In the genomic region with DNA sequence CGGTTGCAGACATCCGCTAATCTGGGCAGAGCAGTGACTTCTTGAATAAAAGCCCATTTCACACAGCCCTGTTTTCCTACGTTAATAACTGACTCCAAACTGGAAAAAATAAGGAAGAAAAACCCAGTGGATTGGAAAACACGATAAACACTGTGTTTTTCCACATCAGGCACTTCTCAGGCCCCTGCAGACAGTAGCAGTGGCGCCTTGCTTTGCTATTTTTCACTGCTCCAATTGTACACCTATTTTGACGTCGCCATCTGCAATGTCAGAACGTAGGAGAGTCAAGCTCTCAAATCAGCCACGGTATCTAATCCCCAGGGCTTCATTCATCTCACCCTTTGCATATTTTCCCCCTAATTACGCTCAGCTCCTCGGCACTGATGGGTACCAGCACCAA, we compare ENCODE assay signal across 20 cellular contexts.
DNase-seq lines count a peak whose midpoint lies in the region; ATAC-seq, FAIRE-seq and TF ChIP-seq lines count a peak whose summit lies in the region.
"Had no signal": no experiment of that assay in that cellular context is flagged by ENCODE, and none has a peak within 500 bp of the region (broad histone marks: within the 10 kb centered on the region; RNA-seq: fewer than 3 reads in every experiment).

No MANE protein-coding gene starts in this region.

- H2BK120ac ChIP-seq in IMR-90 (ENCODE audit: low read depth, low read length) = no peak overlapping the region
- no peak overlapping the region for H2BK120ac ChIP-seq in H1 (replicated peaks; ENCODE audit: low read depth, low read length)

- TF ChIP-seq RAD21 in IMR-90 (IDR thresholded peaks at IDR 0.05; ENCODE audit: low read length) (no peak), H1 (IDR thresholded peaks at IDR 0.05 in 1 of 2, conservative IDR thresholded peaks at IDR 0.05 in 1 of 2; ENCODE audit: low read depth in 2 of 2, low read length in 2 of 2) (no peak), neural cell (conservative IDR thresholded peaks at IDR 0.05) (no peak)

- no peak overlapping the region for H2BK20ac ChIP-seq in IMR-90 (ENCODE audit: low read depth, low read length)
- no peak overlapping the region for H2BK20ac ChIP-seq in H1 (ENCODE audit: low read length)

- TF ChIP-seq EP300 in H1 (IDR thresholded peaks at IDR 0.05; ENCODE audit: borderline replicate concordance in 1 of 2, low read depth in 2 of 2, low read length in 2 of 2) (no peak), neural cell (conservative IDR thresholded peaks at IDR 0.05; ENCODE audit: poor library complexity, severe bottlenecking) (no peak)

- H3K9me3 Mint-ChIP-seq in natural killer cell = no peaks in the 10 kb centered on the region

- H2AK5ac ChIP-seq in IMR-90 (ENCODE audit: low read depth, low read length) (no peak overlapping the region), H1 (ENCODE audit: low read depth, low read length) (no peak overlapping the region)

- H3K4ac ChIP-seq in IMR-90 (ENCODE audit: low read depth, low read length) (no peak overlapping the region), H1 (replicated peaks; ENCODE audit: insufficient read length, low read depth, low read length) (no peak overlapping the region)

- BruUV-seq in IMR-90 (replicated peaks; lab: Mats Ljungman, UMichigan) = no TSS peak

- H3K79me1 ChIP-seq in IMR-90 (ENCODE audit: low read depth in 1 of 2, low read length in 2 of 2) (no peaks in the 10 kb centered on the region), H1 (ENCODE audit: low read depth, low read length) (no peaks in the 10 kb centered on the region; the same call in 1 of the 2 replicates)

- no peak overlapping the region for H3K4me3 Mint-ChIP-seq in natural killer cell
- H3K4me3 Mint-ChIP-seq: B cell; CD8-positive, alpha-beta memory T cell; HFFc6 had no signal

- H3K27me3 ChIP-seq in IMR-90 (ENCODE audit: control insufficient read depth, insufficient read depth, low read length) (no peaks in the 10 kb centered on the region), H1 (replicated peaks in 1 of 4; ENCODE audit: control insufficient read depth in 3 of 4, extremely low read depth in 1 of 4, insufficient read depth in 3 of 4, low read length in 3 of 4) (no peaks in the 10 kb centered on the region), neural cell (ENCODE audit: insufficient read depth, low read depth, low read length) (no peaks in the 10 kb centered on the region)
- H3K27me3 ChIP-seq: BLaER1 treated with 17β-estradiol and CSF1 and Interleukin-3, amounts not matched to agents 10 nM and 100 nM had no signal

- H3K18ac ChIP-seq in IMR-90 (ENCODE audit: low read depth, low read length) (no peak overlapping the region), H1 (ENCODE audit: extremely low read depth, low read length) (no peak overlapping the region)

- peaks cover 19% of the 10 kb centered on the region for H3K36me3 Mint-ChIP-seq in natural killer cell

- H3K4me1 Mint-ChIP-seq in natural killer cell = peaks cover 16 to 17% of the 10 kb centered on the region in 2 donors
- H3K4me1 Mint-ChIP-seq: IgD-negative memory B cell had no signal

- DNase-seq in IMR-90 (no peak), H1 (ENCODE audit: low read depth in 1 of 2, low spot score in 2 of 2) (no peak), natural killer cell (no peak), GM03348 (ENCODE audit: low spot score) (no peak), DMS153 (lab: John Stamatoyannopoulos, UW) (no peak)
- DNase-seq: CD8-positive, alpha-beta memory T cell; COR-L47; DMS 273 treated with DMSO at 0.1 percent for 48 hours; GM23248; HFFc6 had no signal

- ATAC-seq in IMR-90 (ENCODE audit: low read depth) (no peak), natural killer cell (no peak)
- ATAC-seq: HCT116 had no signal

- H4K5ac ChIP-seq in IMR-90 (ENCODE audit: low read depth, low read length) = no peak overlapping the region
- H4K5ac ChIP-seq in H1 (ENCODE audit: insufficient read length, low read depth, low read length) = no peak overlapping the region

- WGBS in IMR-90 (ENCODE audit: extremely low coverage in 2 of 2, insufficient read length in 1 of 2), 2 experiments = 90% methylated on average over 9 of the region's 11 CpGs; no CpG with 5 or more reads in 1 of the 2 experiments
- 96% methylated on average over 11 of the region's 11 CpGs; no CpG with 5 or more reads in 1 of the 2 experiments for WGBS in H1 (ENCODE audit: extremely low coverage in 1 of 2, insufficient coverage in 1 of 2, insufficient read length in 1 of 2, insufficient replicate concordance in 2 of 2, low coverage in 1 of 2, low lambda C conversion rate in 2 of 2, missing lambda C conversion rate in 1 of 2), 2 experiments

- H3K27me3 Mint-ChIP-seq in natural killer cell (ENCODE audit: low read depth in 2 of 2) = no peaks in the 10 kb centered on the region
- H3K27me3 Mint-ChIP-seq: B cell; CD8-positive, alpha-beta memory T cell; IgD-negative memory B cell had no signal

- dilution Hi-C loops in IMR-90 (cut with HindIII; ENCODE audit: low sequenced_read_pairs, unreplicated experiment) = no loop called here

- H3K4me1 ChIP-seq in IMR-90 (ENCODE audit: control insufficient read depth, insufficient read depth, low read length) (no peaks in the 10 kb centered on the region), H1 (replicated peaks in 1 of 4; ENCODE audit: control insufficient read depth in 3 of 4, insufficient read depth in 4 of 4, low read length in 3 of 4) (no peaks in the 10 kb centered on the region; a peak in 2 of 7 replicates)
- H3K4me1 ChIP-seq: BLaER1 treated with 17β-estradiol and CSF1 and Interleukin-3, amounts not matched to agents 10 nM and 100 nM had no signal

- H2AFZ ChIP-seq in IMR-90 (replicated peaks; ENCODE audit: low read length, poor library complexity) (no peak overlapping the region), H1 (ENCODE audit: low read length) (no peak overlapping the region), neural cell (ENCODE audit: low read depth, low read length) (no peak overlapping the region)
- H2AFZ ChIP-seq: GM23248 had no signal

- in situ Hi-C loops in IMR-90 (cut with MboI; ENCODE audit: low sequenced_read_pairs) = no loop called here

- H3K4me3 ChIP-seq in IMR-90 (ENCODE audit: insufficient read depth, low read depth, low read length) (no peak overlapping the region), H1 (ENCODE audit: extremely low read depth in 1 of 4, insufficient read depth in 2 of 4, low read depth in 3 of 4, low read length in 4 of 4) (no peak overlapping the region), neural cell (ENCODE audit: low read length) (peak overlapping the region; percentile 46)
- H3K4me3 ChIP-seq: BLaER1 treated with 17β-estradiol and CSF1 and Interleukin-3, amounts not matched to agents 10 nM and 100 nM; GM23248 had no signal

- H3K27ac ChIP-seq in IMR-90 (ENCODE audit: insufficient read depth, low read length) (no peak overlapping the region), H1 (ENCODE audit: low read depth, low read length) (no peak overlapping the region), neural cell (ENCODE audit: low read length) (peak overlapping the region; percentile 64)
- H3K27ac ChIP-seq: BLaER1 treated with 17β-estradiol and CSF1 and Interleukin-3, amounts not matched to agents 10 nM and 100 nM; GM23248; HL-60 had no signal

- TF ChIP-seq CTCF in IMR-90 (conservative IDR thresholded peaks at IDR 0.05; ENCODE audit: low read depth, low read length) (no peak), H1 (IDR thresholded peaks at IDR 0.05; ENCODE audit: control extremely low read depth in 1 of 3, insufficient read depth in 1 of 3, low read depth in 1 of 3, low read length in 3 of 3) (no peak), neural cell (IDR thresholded peaks at IDR 0.05; ENCODE audit: poor library complexity, severe bottlenecking) (no peak), natural killer cell (IDR thresholded peaks at IDR 0.05) (no peak)

- no peak overlapping the region for H3K14ac ChIP-seq in IMR-90 (replicated peaks; ENCODE audit: low read depth, low read length)
- H3K14ac ChIP-seq in H1 (ENCODE audit: insufficient read length) = no peak overlapping the region

- no peak for FAIRE-seq in H1 (lab: Jason Lieb, UNC)
- FAIRE-seq: G401.6, GM12892, GM18507, H54 had no signal

- H2BK5ac ChIP-seq in IMR-90 (ENCODE audit: low read depth, low read length, poor library complexity, severe bottlenecking) (no peak overlapping the region), H1 (ENCODE audit: low read depth, low read length) (no peak overlapping the region)

- H3K79me2 ChIP-seq in H1 (ENCODE audit: control insufficient read depth in 1 of 2, insufficient read depth in 2 of 2, low read length in 2 of 2) = no peaks in the 10 kb centered on the region
- H3K79me2 ChIP-seq in neural cell (replicated peaks; ENCODE audit: insufficient read depth, low read length) = peaks cover 18% of the 10 kb centered on the region

- no peak overlapping the region for H2BK12ac ChIP-seq in H1 (ENCODE audit: low read depth, low read length)

- TF ChIP-seq POLR2A in IMR-90 (IDR thresholded peaks at IDR 0.05; ENCODE audit: low read depth, low read length) (no peak), H1 (IDR thresholded peaks at IDR 0.05; ENCODE audit: control extremely low read depth in 1 of 2, low read depth in 2 of 2, low read length in 2 of 2) (no peak)

- peaks cover 10% of the 10 kb centered on the region for H3K36me3 ChIP-seq in IMR-90 (ENCODE audit: control insufficient read depth, insufficient read depth, low read length)
- peaks cover 11 to 55% (median 32%) of the 10 kb centered on the region in 4 experiments for H3K36me3 ChIP-seq in H1 (ENCODE audit: control insufficient read depth in 2 of 4, insufficient read depth in 4 of 4, low read length in 3 of 4)
- H3K36me3 ChIP-seq in neural cell (ENCODE audit: insufficient read depth, low read length) = peaks cover 16% of the 10 kb centered on the region

- H2BK15ac ChIP-seq in IMR-90 (ENCODE audit: low read depth, low read length) (no peak overlapping the region), H1 (ENCODE audit: low read length) (no peak overlapping the region)

- H2AK9ac ChIP-seq in IMR-90 (replicated peaks; ENCODE audit: low read depth, low read length, poor library complexity) = peak overlapping the region; percentile 37

- no peaks in the 10 kb centered on the region for H4K20me1 ChIP-seq in IMR-90 (ENCODE audit: insufficient read depth, low read length)
- peaks cover 3% of the 10 kb centered on the region in 2 experiments for H4K20me1 ChIP-seq in H1 (replicated peaks in 1 of 2; ENCODE audit: control insufficient read depth in 1 of 2, insufficient read depth in 2 of 2, low read length in 2 of 2)
- H4K20me1 ChIP-seq in neural cell (ENCODE audit: insufficient read depth) = peaks cover 40% of the 10 kb centered on the region

- intact Hi-C loops in IMR-90 (cut with micrococcal nuclease) = no loop called here
- intact Hi-C loops in natural killer cell (cut with micrococcal nuclease) = no loop called here

- H3K56ac ChIP-seq in IMR-90 (ENCODE audit: extremely low read depth, insufficient read depth, low read length) (no peak overlapping the region), H1 (replicated peaks; ENCODE audit: insufficient read length, low read depth, low read length) (no peak overlapping the region)

- H4K8ac ChIP-seq in IMR-90 (ENCODE audit: low read depth in 2 of 2, low read length in 2 of 2) (no peak overlapping the region), H1 (ENCODE audit: extremely low read depth, insufficient read depth, low read length) (no peak overlapping the region)

- CTCF ChIA-PET in IMR-90 (lab: Yijun Ruan, JAX) = no interaction called here
- CTCF ChIA-PET in H1 (lab: Charles Lee; ENCODE audit: partially characterized antibody) = no interaction called here

- H3K4me2 ChIP-seq in IMR-90 (ENCODE audit: low read depth, low read length) (no peak overlapping the region), H1 (ENCODE audit: insufficient read depth in 1 of 2, low read depth in 2 of 2, low read length in 2 of 2) (no peak overlapping the region), neural cell (ENCODE audit: low read length) (peak overlapping the region; percentile 36)
- H3K4me2 ChIP-seq: BLaER1 treated with 17β-estradiol and CSF1 and Interleukin-3, amounts not matched to agents 10 nM and 100 nM had no signal

- no peaks in the 10 kb centered on the region for H3K9me2 ChIP-seq in neural cell (ENCODE audit: insufficient read depth, low read length)

- H4K91ac ChIP-seq in IMR-90 (ENCODE audit: insufficient read depth, low read depth, low read length) (no peak overlapping the region), H1 (replicated peaks; ENCODE audit: insufficient read length, low read length) (no peak overlapping the region)

- POLR2A ChIA-PET in IMR-90 (lab: Charles Lee; ENCODE audit: unreplicated experiment) (no interaction called here), H1 (lab: Charles Lee; ENCODE audit: partially characterized antibody) (interaction anchor here (1.3 to 1.6 kb wide), 2 partner anchors 12 to 77 kb away, joined by 4 to 6 read pairs; no protein-coding TSS in a partner anchor)

- H3K23me2 ChIP-seq in H1 (ENCODE audit: low read depth, low read length) = no peaks in the 10 kb centered on the region

- H3K9me1 ChIP-seq in IMR-90 (ENCODE audit: insufficient read depth, low read length) = no peaks in the 10 kb centered on the region

- no peaks in the 10 kb centered on the region for H3K9me3 ChIP-seq in IMR-90 (ENCODE audit: control insufficient read depth, insufficient read depth, low read length)
- no peaks in the 10 kb centered on the region for H3K9me3 ChIP-seq in H1 (ENCODE audit: insufficient read depth in 2 of 2, low read depth in 1 of 2, low read length in 1 of 2)
- H3K9me3 ChIP-seq in neural cell (ENCODE audit: low read length) = no peaks in the 10 kb centered on the region

- H3F3A ChIP-seq in neural cell (ENCODE audit: insufficient read depth, low read length, poor library complexity, severe bottlenecking) = peaks cover 6% of the 10 kb centered on the region

- H3K23ac ChIP-seq in IMR-90 (ENCODE audit: low read depth, low read length) (no peak overlapping the region), H1 (ENCODE audit: insufficient read length) (no peak overlapping the region)

- H3K27ac Mint-ChIP-seq in natural killer cell = peak overlapping the region in 1 of 2 donors; percentile 2
- H3K27ac Mint-ChIP-seq: B cell, HFFc6, IgD-negative memory B cell had no signal

- H3K9ac ChIP-seq in IMR-90 (ENCODE audit: low read depth, low read length) (no peak overlapping the region), H1 (replicated peaks in 1 of 4; ENCODE audit: extremely low read depth in 1 of 4, low read depth in 3 of 4, low read length in 3 of 4) (no peak overlapping the region), neural cell (ENCODE audit: low read length) (peak overlapping the region; percentile 28)
- H3K9ac ChIP-seq: BLaER1 treated with 17β-estradiol and CSF1 and Interleukin-3, amounts not matched to agents 10 nM and 100 nM; GM23248 had no signal
